Comparison of ENCODE assay signal across 9 cellular contexts in the genomic region with DNA sequence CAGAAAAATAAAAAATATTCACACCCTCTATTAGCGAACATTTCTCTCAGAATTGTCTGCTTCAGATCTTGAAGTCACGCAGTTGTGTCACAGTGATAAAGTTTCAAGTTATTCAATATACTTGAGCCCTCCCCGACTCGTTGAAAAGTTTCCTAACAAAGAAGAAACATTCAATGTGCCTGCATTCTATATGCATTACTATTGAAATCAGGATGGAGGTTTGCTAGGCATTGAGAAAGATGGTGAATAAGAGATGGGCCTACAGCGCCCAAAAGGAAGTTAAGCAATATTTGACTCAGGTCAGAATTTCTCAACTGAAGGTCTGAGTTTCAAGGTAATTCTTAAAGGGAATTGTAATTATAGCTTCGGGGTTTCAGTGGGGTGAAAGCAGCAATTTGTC. TPM values are rescaled to one million over a fixed set of nuclear protein-coding genes. Genes with fewer than 3 reads are reported as not detected.
DNase-seq lines count a peak whose midpoint lies in the region; ATAC-seq, FAIRE-seq and TF ChIP-seq lines count a peak whose summit lies in the region.
"Had no signal": no experiment of that assay in that cellular context is flagged by ENCODE, and none has a peak within 500 bp of the region (broad histone marks: within the 10 kb centered on the region; RNA-seq: fewer than 3 reads in every experiment).

No MANE protein-coding gene starts in this region.

- H3K9me3 ChIP-seq in keratinocyte (ENCODE audit: control insufficient read depth, low read depth, low read length) (no peaks in the 10 kb centered on the region), upper lobe of right lung (no peaks in the 10 kb centered on the region), heart left ventricle (no peaks in the 10 kb centered on the region)
- H3K9me3 ChIP-seq: BE2C had no signal

- peaks cover 24% of the 10 kb centered on the region for H3K4me1 Mint-ChIP-seq in activated naive CD4-positive, alpha-beta T cell treated with anti-CD3 and anti-CD28 coated beads, Interleukin-2, amount 50 U/mL, for 24 hours
- H3K4me1 Mint-ChIP-seq in activated T-helper 17 cell treated with anti-CD3 and anti-CD28 coated beads, Interleukin-2, amount 50 U/mL, for 72 hours: peaks cover 5% of the 10 kb centered on the region

- H3K27ac Mint-ChIP-seq in activated naive CD4-positive, alpha-beta T cell treated with anti-CD3 and anti-CD28 coated beads, Interleukin-2, amount 50 U/mL, for 24 hours: peak overlapping the region; percentile 62
- H3K27ac Mint-ChIP-seq in activated T-helper 17 cell treated with anti-CD3 and anti-CD28 coated beads, Interleukin-2, amount 50 U/mL, for 72 hours: peak overlapping the region; percentile 37

- no peak for TF ChIP-seq CTCF in keratinocyte (optimal IDR thresholded peaks at IDR 0.05 in 1 of 3, IDR thresholded peaks at IDR 0.05 in 1 of 3, conservative IDR thresholded peaks at IDR 0.05 in 1 of 3; ENCODE audit: extremely low read depth in 1 of 3, insufficient read depth in 2 of 3, low read length in 3 of 3)
- no peak for TF ChIP-seq CTCF in upper lobe of right lung (IDR thresholded peaks at IDR 0.05)
- TF ChIP-seq CTCF in heart left ventricle (IDR thresholded peaks at IDR 0.05): no peak

- H3K27ac ChIP-seq in keratinocyte (ENCODE audit: control insufficient read depth, insufficient read depth, low read length): peak overlapping the region; percentile 58
- H3K27ac ChIP-seq in upper lobe of right lung: peak overlapping the region; percentile 36
- peak overlapping the region in 6 of 12 donors; percentile 8 to 69 (median 61) for H3K27ac ChIP-seq in heart left ventricle

- H2AFZ ChIP-seq in keratinocyte (ENCODE audit: control insufficient read depth, low read length): peak overlapping the region; percentile 50

- dilution Hi-C loops in keratinocyte (cut with MboI; ENCODE audit: extremely low pct_ligation_motif_present, low sequenced_read_pairs): no loop called here

- H3K9ac ChIP-seq in keratinocyte (ENCODE audit: control insufficient read depth, extremely low read depth, insufficient read depth, low read length): peak overlapping the region; percentile 43

- no peak overlapping the region for H3K4me3 Mint-ChIP-seq in activated naive CD4-positive, alpha-beta T cell treated with anti-CD3 and anti-CD28 coated beads, Interleukin-2, amount 50 U/mL, for 24 hours
- peak overlapping the region; percentile 53 for H3K4me3 Mint-ChIP-seq in activated T-helper 17 cell treated with anti-CD3 and anti-CD28 coated beads, Interleukin-2, amount 50 U/mL, for 72 hours

- intact Hi-C loops in upper lobe of right lung (cut with DNase I) (no loop called here), heart left ventricle (cut with DNase I) (loop anchor here (2.0 to 10.0 kb wide), 5 partner anchors 76 to 374 kb away; a partner anchor contains a TSS)

- no peak for TF ChIP-seq POLR2A in heart left ventricle (IDR thresholded peaks at IDR 0.05)

- peaks cover 3% of the 10 kb centered on the region for H3K4me1 ChIP-seq in keratinocyte (ENCODE audit: control insufficient read depth, extremely low read depth, insufficient read depth, low read length)
- peaks cover 3% of the 10 kb centered on the region for H3K4me1 ChIP-seq in upper lobe of right lung
- peaks cover 0 to 16% (median 3%) of the 10 kb centered on the region in 12 donors for H3K4me1 ChIP-seq in heart left ventricle
- H3K4me1 ChIP-seq: BE2C had no signal

- H3K4me3 ChIP-seq in keratinocyte (ENCODE audit: control insufficient read depth in 2 of 3, extremely low read depth in 1 of 3, insufficient read depth in 2 of 3, low read depth in 1 of 3, low read length in 3 of 3) (no peak overlapping the region), upper lobe of right lung (no peak overlapping the region), heart left ventricle (peak overlapping the region in 2 of 12 donors; percentile 13 to 21)

- FAIRE-seq in keratinocyte (lab: Jason Lieb, UNC): no peak

- peaks cover 4% of the 10 kb centered on the region for H3K36me3 Mint-ChIP-seq in activated naive CD4-positive, alpha-beta T cell treated with anti-CD3 and anti-CD28 coated beads, Interleukin-2, amount 50 U/mL, for 24 hours
- H3K36me3 Mint-ChIP-seq in activated T-helper 17 cell treated with anti-CD3 and anti-CD28 coated beads, Interleukin-2, amount 50 U/mL, for 72 hours (ENCODE audit: low read depth): peaks cover 17% of the 10 kb centered on the region

- no peaks in the 10 kb centered on the region for H3K9me1 ChIP-seq in keratinocyte (ENCODE audit: control insufficient read depth, extremely low read depth, insufficient read depth, low read length)

- no peaks in the 10 kb centered on the region for H3K27me3 Mint-ChIP-seq in activated naive CD4-positive, alpha-beta T cell treated with anti-CD3 and anti-CD28 coated beads, Interleukin-2, amount 50 U/mL, for 24 hours
- H3K27me3 Mint-ChIP-seq in activated T-helper 17 cell treated with anti-CD3 and anti-CD28 coated beads, Interleukin-2, amount 50 U/mL, for 72 hours: no peaks in the 10 kb centered on the region

- H4K20me1 ChIP-seq in keratinocyte (ENCODE audit: control insufficient read depth, extremely low read depth, insufficient read depth, low read length): no peaks in the 10 kb centered on the region

- peak overlapping the region; percentile 68 for H3K4me2 ChIP-seq in keratinocyte (ENCODE audit: control insufficient read depth, extremely low read depth, insufficient read depth, low read depth, low read length)

- H3K36me3 ChIP-seq in keratinocyte (ENCODE audit: control insufficient read depth in 2 of 2, extremely low read depth in 1 of 2, insufficient read depth in 2 of 2, low read length in 2 of 2): peaks cover 0 to 2% of the 10 kb centered on the region in 2 experiments
- H3K36me3 ChIP-seq in upper lobe of right lung: no peaks in the 10 kb centered on the region
- H3K36me3 ChIP-seq in heart left ventricle: peaks cover 0 to 51% (median 17%) of the 10 kb centered on the region in 9 donors
- H3K36me3 ChIP-seq: BE2C had no signal

- ATAC-seq in activated T-helper 17 cell treated with anti-CD3 and anti-CD28 coated beads, Interleukin-2, amount 50 U/mL, for 72 hours (replicated peaks): no peak
- ATAC-seq in upper lobe of right lung (peak; percentile 44), heart left ventricle (no peak)

- H3K27me3 ChIP-seq in keratinocyte (ENCODE audit: control insufficient read depth, extremely low read depth, insufficient read depth, low read length): no peaks in the 10 kb centered on the region
- H3K27me3 ChIP-seq in upper lobe of right lung: no peaks in the 10 kb centered on the region
- H3K27me3 ChIP-seq in heart left ventricle: peaks cover 0 to 7% (median 0%) of the 10 kb centered on the region in 9 donors
- H3K27me3 ChIP-seq: BE2C had no signal

- DNase-seq in activated naive CD4-positive, alpha-beta T cell treated with anti-CD3 and anti-CD28 coated beads, Interleukin-2, amount 50 U/mL, for 16 hours: no peak
- DNase-seq in keratinocyte (ENCODE audit: low read depth, low spot score): no peak
- no peak for DNase-seq in upper lobe of right lung
- no peak for DNase-seq in NCI-H128 (lab: John Stamatoyannopoulos, UW; ENCODE audit: unreplicated experiment)
- no peak for DNase-seq in heart left ventricle
- no peak for DNase-seq in DMS79 treated with DMSO at 0.1 percent for 48 hours (lab: John Stamatoyannopoulos, UW)
- DNase-seq: BE2C had no signal

- no peaks in the 10 kb centered on the region for H3K79me2 ChIP-seq in keratinocyte (ENCODE audit: control insufficient read depth, insufficient read depth, low read length)

- 42 to 54% (median 50%) methylated on average over 6 of the region's 6 CpGs for WGBS in heart left ventricle, 4 donors

- H3K9me3 Mint-ChIP-seq in activated naive CD4-positive, alpha-beta T cell treated with anti-CD3 and anti-CD28 coated beads, Interleukin-2, amount 50 U/mL, for 24 hours: no peaks in the 10 kb centered on the region
- no peaks in the 10 kb centered on the region for H3K9me3 Mint-ChIP-seq in activated T-helper 17 cell treated with anti-CD3 and anti-CD28 coated beads, Interleukin-2, amount 50 U/mL, for 72 hours

RNA-seq across cellular contexts. Expression of a gene that starts 6.1 kb away (rescaled TPM):
- total RNA-seq in activated T-helper 17 cell treated with anti-CD3 and anti-CD28 coated beads, Interleukin-2, amount 50 U/mL, for 72 hours: 1 to 10 TPM; 1.8 to 3.5 TPM
- 0.88 to 1.8 TPM (median 1.8 TPM) in 3 replicates for polyA plus RNA-seq in keratinocyte
- 1.2 TPM for polyA plus RNA-seq in keratinocyte (2011; ENCODE audit: low read depth)
- 0.73 and 1.7 TPM in 2 replicates for polyA plus RNA-seq in keratinocyte (2011; cell fraction: cytosol; rRNA removed)
- 1.9 and 2.6 TPM in 2 replicates for polyA plus RNA-seq in keratinocyte (2011; cell fraction: nucleus; rRNA removed)
- polyA plus RNA-seq in keratinocyte (2012; ENCODE audit: low replicate concordance): 0.78 and 1.5 TPM in 2 replicates
- polyA minus RNA-seq in keratinocyte: 0.93 to 2.5 TPM in 2 of 3 replicates, not detected in the other
- 2.7 TPM for polyA minus RNA-seq in keratinocyte (2011; cell fraction: cytosol; rRNA and poly(A)+ RNA removed)
- polyA minus RNA-seq in keratinocyte (2011; cell fraction: nucleus; rRNA and poly(A)+ RNA removed): 0.95 and 2.2 TPM in 2 replicates
- total RNA-seq in upper lobe of right lung: 6.4 TPM
- total RNA-seq in heart left ventricle: 1 to 10 TPM; 1.9 to 6.8 (median 4.2) TPM
- 1 to 10 TPM; 1.0 to 2.1 TPM for polyA plus RNA-seq in heart left ventricle

RNA-seq across cellular contexts. Expression of a gene that starts 29.9 kb away (rescaled TPM):
- 10 to 100 TPM; 18.3 to 30.5 TPM for total RNA-seq in activated T-helper 17 cell treated with anti-CD3 and anti-CD28 coated beads, Interleukin-2, amount 50 U/mL, for 72 hours
- polyA plus RNA-seq in keratinocyte (40.1 to 46.0 TPM (median 43.5 TPM) in 3 replicates), heart left ventricle (10 to 100 TPM in 1 of 2 donors, 1 to 10 TPM in 1; 6.8 to 29.2 TPM)
- polyA plus RNA-seq in keratinocyte (2011; ENCODE audit: low read depth): 153 TPM
- polyA plus RNA-seq in keratinocyte (2011; cell fraction: cytosol; rRNA removed): 36.0 and 56.2 TPM in 2 replicates
- polyA plus RNA-seq in keratinocyte (2011; cell fraction: nucleus; rRNA removed): 27.5 and 33.1 TPM in 2 replicates
- polyA plus RNA-seq in keratinocyte (2012; ENCODE audit: low replicate concordance): 28.1 and 86.0 TPM in 2 replicates
- polyA minus RNA-seq in keratinocyte: 4.4 to 19.0 TPM (median 16.1 TPM) in 3 replicates
- 23.4 TPM for polyA minus RNA-seq in keratinocyte (2011; cell fraction: cytosol; rRNA and poly(A)+ RNA removed)
- 10.7 and 15.8 TPM in 2 replicates for polyA minus RNA-seq in keratinocyte (2011; cell fraction: nucleus; rRNA and poly(A)+ RNA removed)
- total RNA-seq in upper lobe of right lung (31.7 TPM), heart left ventricle (10 to 100 TPM; 17.4 to 34.2 (median 21.7) TPM)
